In genomic region chr12:62726471-62726980, GRCh38 we compare ENCODE assay signal across 30 cellular contexts.
DNase-seq lines count a peak whose midpoint lies in the region; TF ChIP-seq lines count a peak whose summit lies in the region.
"Had no signal": no experiment of that assay in that cellular context is flagged by ENCODE, and none has a peak within 500 bp of the region (broad histone marks: within the 10 kb centered on the region; RNA-seq: fewer than 3 reads in every experiment).

No MANE protein-coding gene starts in this region.

- peak overlapping the region; percentile 68 for H2BK120ac ChIP-seq in mesendoderm (ENCODE audit: low read depth, low read length)

- H3K4me1 ChIP-seq in ACC112 (ENCODE audit: control insufficient read depth, insufficient read depth, low read length, unreplicated experiment) (peaks cover 71% of the 10 kb centered on the region), HUES64 (ENCODE audit: insufficient read depth, low read length) (peaks cover 50% of the 10 kb centered on the region), mesendoderm (ENCODE audit: control insufficient read depth, low read depth, low read length) (peaks cover 18% of the 10 kb centered on the region)
- H3K4me1 ChIP-seq: BE2C had no signal

- H3K9me3 Mint-ChIP-seq in nephron progenitor cell = no peaks in the 10 kb centered on the region
- H3K9me3 Mint-ChIP-seq: activated naive CD4-positive, alpha-beta T cell treated with anti-CD3 and anti-CD28 coated beads, Interleukin-2, amount 50 U/mL, for 72 hours; activated T-helper 2 cell treated with anti-CD3 and anti-CD28 coated beads, Interferon-gamma antibody, Interleukin-2, Interleukin-4, amounts not matched to agents 10 μg/mL and 5 μg/mL and 100 μg/mL, durations not matched to agents 14 hours and 24 hours and 36 hours; CD8-positive, alpha-beta memory T cell had no signal

- no peak overlapping the region for H3K4me3 Mint-ChIP-seq in nephron progenitor cell
- H3K4me3 Mint-ChIP-seq: activated CD8-positive, alpha-beta T cell treated with anti-CD3 and anti-CD28 coated beads, Interleukin-2, amount 10 ng/mL, durations not matched to agents 7 days and 5 days; CD8-positive, alpha-beta memory T cell had no signal

- peaks cover 7% of the 10 kb centered on the region for H3K27me3 Mint-ChIP-seq in nephron progenitor cell (ENCODE audit: low read depth, poor library complexity)

- no peaks in the 10 kb centered on the region for H3K9me3 ChIP-seq in HUES64 (ENCODE audit: insufficient read depth, low read depth, low read length)
- H3K9me3 ChIP-seq: ascending aorta, BE2C, HAP-1, neutrophil, psoas muscle, suprapubic skin, vagina had no signal

- no peak overlapping the region for H3K4me3 ChIP-seq in ACC112 (ENCODE audit: low read depth, low read length)
- no peak overlapping the region for H3K4me3 ChIP-seq in HUES64 (ENCODE audit: low read length)
- no peak overlapping the region for H3K4me3 ChIP-seq in epithelial cell of esophagus (ENCODE audit: low read length)
- no peak overlapping the region for H3K4me3 ChIP-seq in mesendoderm (ENCODE audit: low read length)
- H3K4me3 ChIP-seq: ascending aorta, HAP-1, psoas muscle, suprapubic skin, vagina had no signal

- H2AK5ac ChIP-seq in mesendoderm (ENCODE audit: low read length) = no peak overlapping the region

- H2BK15ac ChIP-seq in mesendoderm (replicated peaks; ENCODE audit: low read depth) = no peak overlapping the region

- no peak overlapping the region for H3K4me2 ChIP-seq in mesendoderm (ENCODE audit: low read length)

- no peaks in the 10 kb centered on the region for H3K79me2 ChIP-seq in ACC112 (ENCODE audit: control insufficient read depth, insufficient read depth, low read length, unreplicated experiment)
- H3K79me2 ChIP-seq in mesendoderm (ENCODE audit: control insufficient read depth, insufficient read depth, low read length) = peaks cover 2% of the 10 kb centered on the region

- H3K9ac ChIP-seq in HUES64 (ENCODE audit: low read depth, low read length) = no peak overlapping the region
- H3K9ac ChIP-seq in mesendoderm (ENCODE audit: low read length) = no peak overlapping the region

- peaks cover 62% of the 10 kb centered on the region for H3K4me1 Mint-ChIP-seq in nephron progenitor cell
- H3K4me1 Mint-ChIP-seq: CD8-positive, alpha-beta memory T cell had no signal

- H3K36me3 ChIP-seq in ACC112 (ENCODE audit: insufficient read depth, low read length) (no peaks in the 10 kb centered on the region), HUES64 (ENCODE audit: insufficient read depth, low read length) (no peaks in the 10 kb centered on the region), mesendoderm (ENCODE audit: control insufficient read depth, insufficient read depth, low read length) (no peaks in the 10 kb centered on the region)
- H3K36me3 ChIP-seq: ascending aorta, BE2C, HAP-1, neutrophil, suprapubic skin, vagina had no signal

- no peak overlapping the region for H3K23ac ChIP-seq in mesendoderm (ENCODE audit: low read length)

- peak overlapping the region; percentile 99 for H3K4ac ChIP-seq in mesendoderm (ENCODE audit: low read depth, low read length)

- 95% methylated on average over 6 of the region's 6 CpGs for WGBS in HUES64
- no CpG with 5 or more reads among the region's 6 CpGs for WGBS in mesendoderm (ENCODE audit: extremely low coverage, insufficient coverage, low lambda C conversion rate)

- H2AFZ ChIP-seq in ACC112 (ENCODE audit: low read length, unreplicated experiment) = no peak overlapping the region

- DNase-seq in epithelial cell of esophagus (ENCODE audit: low read depth) (peak; percentile 23), mesendoderm (no peak), iPS-NIHi11 (ENCODE audit: low spot score) (no peak), nephron progenitor cell (no peak), kidney glomerular epithelial cell (lab: John Stamatoyannopoulos, UW) (no peak), inferior parietal cortex (ENCODE audit: extremely low spot score) (no peak)
- DNase-seq: activated CD4-positive, CD25-positive, alpha-beta regulatory T cell treated with anti-CD3 and anti-CD28 coated beads, Interleukin-2, amount 50 U/mL, for 72 hours; activated CD8-positive, alpha-beta T cell treated with anti-CD3 and anti-CD28 coated beads, Interleukin-2, amount 10 ng/mL, durations not matched to agents 7 days and 5 days; BE2C; CD8-positive, alpha-beta memory T cell; dermis blood vessel endothelial cell; glutamatergic neuron; KG1; MM.1S; NCI-H2029; NCI-H2227 treated with DMSO at 0.1 percent for 48 hours; NCI-H69; psoas muscle; stimulated activated naive CD4-positive, alpha-beta T cell; T-helper 2 cell had no signal

- H2BK5ac ChIP-seq in mesendoderm (ENCODE audit: low read length) = peak overlapping the region; percentile 51

- H3K36me3 Mint-ChIP-seq in nephron progenitor cell (ENCODE audit: low read depth) = no peaks in the 10 kb centered on the region
- H3K36me3 Mint-ChIP-seq: activated naive CD4-positive, alpha-beta T cell treated with anti-CD3 and anti-CD28 coated beads, Interleukin-2, amount 50 U/mL, for 72 hours; CD8-positive, alpha-beta memory T cell had no signal

- peaks cover 3% of the 10 kb centered on the region for H3K79me1 ChIP-seq in mesendoderm (ENCODE audit: low read length)

- no peak overlapping the region for H4K8ac ChIP-seq in mesendoderm (ENCODE audit: low read depth, low read length)

- H3K27ac Mint-ChIP-seq in nephron progenitor cell = no peak overlapping the region
- H3K27ac Mint-ChIP-seq: activated CD8-positive, alpha-beta T cell treated with anti-CD3 and anti-CD28 coated beads, Interleukin-2, amount 10 ng/mL, durations not matched to agents 7 days and 5 days; activated naive CD4-positive, alpha-beta T cell treated with anti-CD3 and anti-CD28 coated beads, Interleukin-2, amount 50 U/mL, for 72 hours; activated T-helper 2 cell treated with anti-CD3 and anti-CD28 coated beads, Interferon-gamma antibody, Interleukin-2, Interleukin-4, amounts not matched to agents 10 μg/mL and 5 μg/mL and 100 μg/mL, durations not matched to agents 14 hours and 24 hours and 36 hours; CD8-positive, alpha-beta memory T cell had no signal

- peak overlapping the region; percentile 28 for H3K56ac ChIP-seq in mesendoderm (ENCODE audit: low read length)

- H3K27ac ChIP-seq in ACC112 (ENCODE audit: low read depth, low read length) (peak overlapping the region; percentile 91), HUES64 (ENCODE audit: low read depth, low read length) (peak overlapping the region; percentile 22; the same call in 1 of the 2 replicates), mesendoderm (ENCODE audit: low read depth, low read length) (no peak overlapping the region)
- H3K27ac ChIP-seq: ascending aorta, neutrophil, psoas muscle, RWPE1, suprapubic skin, vagina had no signal

- H4K5ac ChIP-seq in mesendoderm (ENCODE audit: low read length) = no peak overlapping the region

- peak overlapping the region; percentile 95 for H3K18ac ChIP-seq in mesendoderm (ENCODE audit: low read length)

- TF ChIP-seq CTCF in epithelial cell of esophagus (IDR thresholded peaks at IDR 0.05; ENCODE audit: insufficient read depth, low read depth, low read length, missing control alignments) (no peak), nephron progenitor cell (IDR thresholded peaks at IDR 0.05) (no peak)

- H3K27me3 ChIP-seq in ACC112 (ENCODE audit: insufficient read depth, low read length) = no peaks in the 10 kb centered on the region
- no peaks in the 10 kb centered on the region for H3K27me3 ChIP-seq in HUES64 (ENCODE audit: insufficient read depth, low read length)
- H3K27me3 ChIP-seq in mesendoderm (ENCODE audit: insufficient read depth, low read length, poor library complexity) = no peaks in the 10 kb centered on the region
- H3K27me3 ChIP-seq: ascending aorta, BE2C, neutrophil, suprapubic skin, vagina had no signal
